1 cellular context compared by ENCODE assay signal in the genomic region with DNA sequence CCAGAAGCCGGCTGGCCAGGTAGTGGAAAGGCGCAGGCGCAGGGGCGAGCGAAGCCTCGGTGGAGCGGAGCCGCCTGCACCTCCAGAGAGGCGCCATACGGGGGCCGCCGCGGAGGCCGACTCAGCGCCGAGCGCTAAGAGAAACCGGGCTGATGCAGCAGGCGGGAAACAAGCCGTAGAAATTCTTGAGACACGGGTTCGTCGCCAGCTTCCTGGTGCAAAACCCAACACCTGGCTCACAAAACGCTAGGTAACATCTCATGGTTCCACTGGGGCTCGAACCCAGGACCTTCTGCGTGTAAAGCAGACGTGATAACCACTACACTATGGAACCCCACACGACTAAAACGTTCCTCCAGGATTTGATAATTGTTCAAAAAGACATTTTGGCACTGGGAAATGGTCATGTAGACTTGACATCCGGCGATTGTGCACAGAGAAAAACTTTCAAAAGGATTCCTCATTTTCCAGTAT.
TF ChIP-seq lines count a peak whose summit lies in the region.

No MANE protein-coding gene starts in this region.

TF ChIP-seq in HEK293, 187 proteins besides CTCF, POLR2A, EP300 and RAD21 (continued from another document and continues in another):
- TF ChIP-seq, protein P1, sequence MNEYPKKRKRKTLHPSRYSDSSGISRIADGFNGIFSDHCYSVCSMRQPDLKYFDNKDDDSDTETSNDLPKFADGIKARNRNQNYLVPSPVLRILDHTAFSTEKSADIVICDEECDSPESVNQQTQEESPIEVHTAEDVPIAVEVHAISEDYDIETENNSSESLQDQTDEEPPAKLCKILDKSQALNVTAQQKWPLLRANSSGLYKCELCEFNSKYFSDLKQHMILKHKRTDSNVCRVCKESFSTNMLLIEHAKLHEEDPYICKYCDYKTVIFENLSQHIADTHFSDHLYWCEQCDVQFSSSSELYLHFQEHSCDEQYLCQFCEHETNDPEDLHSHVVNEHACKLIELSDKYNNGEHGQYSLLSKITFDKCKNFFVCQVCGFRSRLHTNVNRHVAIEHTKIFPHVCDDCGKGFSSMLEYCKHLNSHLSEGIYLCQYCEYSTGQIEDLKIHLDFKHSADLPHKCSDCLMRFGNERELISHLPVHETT (tag by site-specific recombination; IDR thresholded peaks at IDR 0.05) = peak; percentile 17; the same call in 1 of the 2 replicates
- peak; percentile 74 for TF ChIP-seq ZNF544 (tag by site-specific recombination; IDR thresholded peaks at IDR 0.05)
- TF ChIP-seq ZNF24 (tag by site-specific recombination; IDR thresholded peaks at IDR 0.05) = peak; percentile 87; the same call in 1 of the 2 replicates
- TF ChIP-seq, protein P2, sequence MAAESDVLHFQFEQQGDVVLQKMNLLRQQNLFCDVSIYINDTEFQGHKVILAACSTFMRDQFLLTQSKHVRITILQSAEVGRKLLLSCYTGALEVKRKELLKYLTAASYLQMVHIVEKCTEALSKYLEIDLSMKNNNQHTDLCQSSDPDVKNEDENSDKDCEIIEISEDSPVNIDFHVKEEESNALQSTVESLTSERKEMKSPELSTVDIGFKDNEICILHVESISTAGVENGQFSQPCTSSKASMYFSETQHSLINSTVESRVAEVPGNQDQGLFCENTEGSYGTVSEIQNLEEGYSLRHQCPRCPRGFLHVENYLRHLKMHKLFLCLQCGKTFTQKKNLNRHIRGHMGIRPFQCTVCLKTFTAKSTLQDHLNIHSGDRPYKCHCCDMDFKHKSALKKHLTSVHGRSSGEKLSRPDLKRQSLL (tag by site-specific recombination; IDR thresholded peaks at IDR 0.05) = peak; percentile 85
- TF ChIP-seq ZNF660 (tag by site-specific recombination; IDR thresholded peaks at IDR 0.05) = peak; percentile 92
- peak; percentile 68; the same call in 1 of the 2 replicates for TF ChIP-seq ZNF23 (tag by site-specific recombination; IDR thresholded peaks at IDR 0.05; ENCODE audit: borderline replicate concordance)
- no peak for TF ChIP-seq MEIS1 (CRISPR knock-in tag; IDR thresholded peaks at IDR 0.05; ENCODE audit: borderline replicate concordance)
- peak; percentile 96 for TF ChIP-seq ZSCAN30 (tag by site-specific recombination; IDR thresholded peaks at IDR 0.05)
- peak; percentile 97 for TF ChIP-seq ZNF473 (tag by site-specific recombination; IDR thresholded peaks at IDR 0.05)
- TF ChIP-seq, protein P3, sequence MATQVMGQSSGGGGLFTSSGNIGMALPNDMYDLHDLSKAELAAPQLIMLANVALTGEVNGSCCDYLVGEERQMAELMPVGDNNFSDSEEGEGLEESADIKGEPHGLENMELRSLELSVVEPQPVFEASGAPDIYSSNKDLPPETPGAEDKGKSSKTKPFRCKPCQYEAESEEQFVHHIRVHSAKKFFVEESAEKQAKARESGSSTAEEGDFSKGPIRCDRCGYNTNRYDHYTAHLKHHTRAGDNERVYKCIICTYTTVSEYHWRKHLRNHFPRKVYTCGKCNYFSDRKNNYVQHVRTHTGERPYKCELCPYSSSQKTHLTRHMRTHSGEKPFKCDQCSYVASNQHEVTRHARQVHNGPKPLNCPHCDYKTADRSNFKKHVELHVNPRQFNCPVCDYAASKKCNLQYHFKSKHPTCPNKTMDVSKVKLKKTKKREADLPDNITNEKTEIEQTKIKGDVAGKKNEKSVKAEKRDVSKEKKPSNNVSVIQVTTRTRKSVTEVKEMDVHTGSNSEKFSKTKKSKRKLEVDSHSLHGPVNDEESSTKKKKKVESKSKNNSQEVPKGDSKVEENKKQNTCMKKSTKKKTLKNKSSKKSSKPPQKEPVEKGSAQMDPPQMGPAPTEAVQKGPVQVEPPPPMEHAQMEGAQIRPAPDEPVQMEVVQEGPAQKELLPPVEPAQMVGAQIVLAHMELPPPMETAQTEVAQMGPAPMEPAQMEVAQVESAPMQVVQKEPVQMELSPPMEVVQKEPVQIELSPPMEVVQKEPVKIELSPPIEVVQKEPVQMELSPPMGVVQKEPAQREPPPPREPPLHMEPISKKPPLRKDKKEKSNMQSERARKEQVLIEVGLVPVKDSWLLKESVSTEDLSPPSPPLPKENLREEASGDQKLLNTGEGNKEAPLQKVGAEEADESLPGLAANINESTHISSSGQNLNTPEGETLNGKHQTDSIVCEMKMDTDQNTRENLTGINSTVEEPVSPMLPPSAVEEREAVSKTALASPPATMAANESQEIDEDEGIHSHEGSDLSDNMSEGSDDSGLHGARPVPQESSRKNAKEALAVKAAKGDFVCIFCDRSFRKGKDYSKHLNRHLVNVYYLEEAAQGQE (tag by site-specific recombination; IDR thresholded peaks at IDR 0.05) = no peak
- TF ChIP-seq KLF7 (tag by site-specific recombination; IDR thresholded peaks at IDR 0.05; ENCODE audit: borderline replicate concordance) = no peak
- peak; percentile 53 for TF ChIP-seq ZNF843 (tag by site-specific recombination; IDR thresholded peaks at IDR 0.05)
- TF ChIP-seq, protein P4, sequence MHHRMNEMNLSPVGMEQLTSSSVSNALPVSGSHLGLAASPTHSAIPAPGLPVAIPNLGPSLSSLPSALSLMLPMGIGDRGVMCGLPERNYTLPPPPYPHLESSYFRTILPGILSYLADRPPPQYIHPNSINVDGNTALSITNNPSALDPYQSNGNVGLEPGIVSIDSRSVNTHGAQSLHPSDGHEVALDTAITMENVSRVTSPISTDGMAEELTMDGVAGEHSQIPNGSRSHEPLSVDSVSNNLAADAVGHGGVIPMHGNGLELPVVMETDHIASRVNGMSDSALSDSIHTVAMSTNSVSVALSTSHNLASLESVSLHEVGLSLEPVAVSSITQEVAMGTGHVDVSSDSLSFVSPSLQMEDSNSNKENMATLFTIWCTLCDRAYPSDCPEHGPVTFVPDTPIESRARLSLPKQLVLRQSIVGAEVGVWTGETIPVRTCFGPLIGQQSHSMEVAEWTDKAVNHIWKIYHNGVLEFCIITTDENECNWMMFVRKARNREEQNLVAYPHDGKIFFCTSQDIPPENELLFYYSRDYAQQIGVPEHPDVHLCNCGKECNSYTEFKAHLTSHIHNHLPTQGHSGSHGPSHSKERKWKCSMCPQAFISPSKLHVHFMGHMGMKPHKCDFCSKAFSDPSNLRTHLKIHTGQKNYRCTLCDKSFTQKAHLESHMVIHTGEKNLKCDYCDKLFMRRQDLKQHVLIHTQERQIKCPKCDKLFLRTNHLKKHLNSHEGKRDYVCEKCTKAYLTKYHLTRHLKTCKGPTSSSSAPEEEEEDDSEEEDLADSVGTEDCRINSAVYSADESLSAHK (tag by site-specific recombination; IDR thresholded peaks at IDR 0.05) = no peak
- TF ChIP-seq, protein P5, sequence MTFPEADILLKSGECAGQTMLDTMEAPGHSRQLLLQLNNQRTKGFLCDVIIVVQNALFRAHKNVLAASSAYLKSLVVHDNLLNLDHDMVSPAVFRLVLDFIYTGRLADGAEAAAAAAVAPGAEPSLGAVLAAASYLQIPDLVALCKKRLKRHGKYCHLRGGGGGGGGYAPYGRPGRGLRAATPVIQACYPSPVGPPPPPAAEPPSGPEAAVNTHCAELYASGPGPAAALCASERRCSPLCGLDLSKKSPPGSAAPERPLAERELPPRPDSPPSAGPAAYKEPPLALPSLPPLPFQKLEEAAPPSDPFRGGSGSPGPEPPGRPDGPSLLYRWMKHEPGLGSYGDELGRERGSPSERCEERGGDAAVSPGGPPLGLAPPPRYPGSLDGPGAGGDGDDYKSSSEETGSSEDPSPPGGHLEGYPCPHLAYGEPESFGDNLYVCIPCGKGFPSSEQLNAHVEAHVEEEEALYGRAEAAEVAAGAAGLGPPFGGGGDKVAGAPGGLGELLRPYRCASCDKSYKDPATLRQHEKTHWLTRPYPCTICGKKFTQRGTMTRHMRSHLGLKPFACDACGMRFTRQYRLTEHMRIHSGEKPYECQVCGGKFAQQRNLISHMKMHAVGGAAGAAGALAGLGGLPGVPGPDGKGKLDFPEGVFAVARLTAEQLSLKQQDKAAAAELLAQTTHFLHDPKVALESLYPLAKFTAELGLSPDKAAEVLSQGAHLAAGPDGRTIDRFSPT (tag by site-specific recombination; IDR thresholded peaks at IDR 0.05) = peak; percentile 68
- TF ChIP-seq HOXD13 (CRISPR knock-in tag; IDR thresholded peaks at IDR 0.05; ENCODE audit: borderline replicate concordance) = no peak
- no peak for TF ChIP-seq KLF10 (tag by site-specific recombination; IDR thresholded peaks at IDR 0.05)
- no peak for TF ChIP-seq OSR2 (tag by site-specific recombination; IDR thresholded peaks at IDR 0.05)
- TF ChIP-seq ZNF792 (tag by site-specific recombination; IDR thresholded peaks at IDR 0.05) = 0 out of 2 replicates have a peak, but pooled peaks have one; percentile 52
- TF ChIP-seq SCRT1 (tag by site-specific recombination; IDR thresholded peaks at IDR 0.05; ENCODE audit: borderline replicate concordance) = no peak
- TF ChIP-seq, protein P6, sequence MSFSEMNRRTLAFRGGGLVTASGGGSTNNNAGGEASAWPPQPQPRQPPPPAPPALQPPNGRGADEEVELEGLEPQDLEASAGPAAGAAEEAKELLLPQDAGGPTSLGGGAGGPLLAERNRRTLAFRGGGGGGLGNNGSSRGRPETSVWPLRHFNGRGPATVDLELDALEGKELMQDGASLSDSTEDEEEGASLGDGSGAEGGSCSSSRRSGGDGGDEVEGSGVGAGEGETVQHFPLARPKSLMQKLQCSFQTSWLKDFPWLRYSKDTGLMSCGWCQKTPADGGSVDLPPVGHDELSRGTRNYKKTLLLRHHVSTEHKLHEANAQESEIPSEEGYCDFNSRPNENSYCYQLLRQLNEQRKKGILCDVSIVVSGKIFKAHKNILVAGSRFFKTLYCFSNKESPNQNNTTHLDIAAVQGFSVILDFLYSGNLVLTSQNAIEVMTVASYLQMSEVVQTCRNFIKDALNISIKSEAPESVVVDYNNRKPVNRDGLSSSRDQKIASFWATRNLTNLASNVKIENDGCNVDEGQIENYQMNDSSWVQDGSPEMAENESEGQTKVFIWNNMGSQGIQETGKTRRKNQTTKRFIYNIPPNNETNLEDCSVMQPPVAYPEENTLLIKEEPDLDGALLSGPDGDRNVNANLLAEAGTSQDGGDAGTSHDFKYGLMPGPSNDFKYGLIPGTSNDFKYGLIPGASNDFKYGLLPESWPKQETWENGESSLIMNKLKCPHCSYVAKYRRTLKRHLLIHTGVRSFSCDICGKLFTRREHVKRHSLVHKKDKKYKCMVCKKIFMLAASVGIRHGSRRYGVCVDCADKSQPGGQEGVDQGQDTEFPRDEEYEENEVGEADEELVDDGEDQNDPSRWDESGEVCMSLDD (tag by site-specific recombination; IDR thresholded peaks at IDR 0.05) = peak; percentile 75
- no peak for TF ChIP-seq ZNF112 (tag by site-specific recombination; IDR thresholded peaks at IDR 0.05)
- peak; percentile 41; the same call in 1 of the 2 replicates for TF ChIP-seq SP2 (tag by site-specific recombination; IDR thresholded peaks at IDR 0.05)
- no peak for TF ChIP-seq REPIN1 (tag by site-specific recombination; IDR thresholded peaks at IDR 0.05; ENCODE audit: low read depth)
- peak; percentile 97 for TF ChIP-seq ZNF510 (tag by site-specific recombination; IDR thresholded peaks at IDR 0.05; ENCODE audit: insufficient replicate concordance)
- no peak for TF ChIP-seq ZNF138 (tag by site-specific recombination; IDR thresholded peaks at IDR 0.05; ENCODE audit: borderline replicate concordance)
- no peak for TF ChIP-seq ZNF292 (tag by site-specific recombination; IDR thresholded peaks at IDR 0.05; ENCODE audit: borderline replicate concordance, low read depth)
- peak; percentile 37; the same call in 1 of the 2 replicates for TF ChIP-seq ZFP37 (tag by site-specific recombination; IDR thresholded peaks at IDR 0.05)
- TF ChIP-seq ZNF791 (tag by site-specific recombination; IDR thresholded peaks at IDR 0.05) = no peak
- 0 out of 2 replicates have a peak, but pooled peaks have one; percentile 12 for TF ChIP-seq ZNF146 (tag by site-specific recombination; IDR thresholded peaks at IDR 0.05)
- TF ChIP-seq ZNF404 (tag by site-specific recombination; IDR thresholded peaks at IDR 0.05) = peak; percentile 99
- TF ChIP-seq ZXDB (tag by site-specific recombination; IDR thresholded peaks at IDR 0.05) = peak; percentile 84
- no peak for TF ChIP-seq ZNF768 (tag by site-specific recombination; IDR thresholded peaks at IDR 0.05)
- TF ChIP-seq ZNF629 (tag by site-specific recombination; IDR thresholded peaks at IDR 0.05) = peak; percentile 74
- TF ChIP-seq ZNF76 (tag by site-specific recombination; IDR thresholded peaks at IDR 0.05; ENCODE audit: borderline replicate concordance, low read depth) = peak; percentile 33; the same call in 1 of the 2 replicates
- no peak for TF ChIP-seq ZNF555 (tag by site-specific recombination; conservative IDR thresholded peaks at IDR 0.05)
- peak; percentile 34; the same call in 1 of the 2 replicates for TF ChIP-seq RBAK (tag by site-specific recombination; IDR thresholded peaks at IDR 0.05)
- no peak for TF ChIP-seq ZNF777 (tag by site-specific recombination; IDR thresholded peaks at IDR 0.05; ENCODE audit: borderline replicate concordance)
- TF ChIP-seq ZNF610 (tag by site-specific recombination; IDR thresholded peaks at IDR 0.05; ENCODE audit: borderline replicate concordance) = peak; percentile 79
- peak; percentile 69 for TF ChIP-seq ZNF2 (tag by site-specific recombination; IDR thresholded peaks at IDR 0.05)
- TF ChIP-seq ZFP69B (tag by site-specific recombination; IDR thresholded peaks at IDR 0.05) = 0 out of 2 replicates have a peak, but pooled peaks have one; percentile 47
- TF ChIP-seq ZNF214 (tag by site-specific recombination; IDR thresholded peaks at IDR 0.05; ENCODE audit: borderline replicate concordance) = no peak
- peak; percentile 95 for TF ChIP-seq ZNF600 (tag by site-specific recombination; IDR thresholded peaks at IDR 0.05)
- TF ChIP-seq GLIS2 (tag by site-specific recombination; IDR thresholded peaks at IDR 0.05) = peak; percentile 64; the same call in 1 of the 2 replicates
- no peak for TF ChIP-seq KLF1 (tag by site-specific recombination; IDR thresholded peaks at IDR 0.05)
- no peak for TF ChIP-seq ZNF19 (tag by site-specific recombination; IDR thresholded peaks at IDR 0.05; ENCODE audit: low read depth)
- TF ChIP-seq TRIM28 (IDR thresholded peaks at IDR 0.05; ENCODE audit: borderline replicate concordance, low read length) = peak; percentile 86
- peak; percentile 99 for TF ChIP-seq ZNF624 (tag by site-specific recombination; IDR thresholded peaks at IDR 0.05)
- 0 out of 2 replicates have a peak, but pooled peaks have one; percentile 28 for TF ChIP-seq ZNF830 (tag by site-specific recombination; IDR thresholded peaks at IDR 0.05; ENCODE audit: low read depth)
- TF ChIP-seq GLIS1 (tag by site-specific recombination; IDR thresholded peaks at IDR 0.05) = peak; percentile 2; the same call in 1 of the 2 replicates
